In genomic region chrX:104909694-104910093, GRCh38 we compare ENCODE assay signal across 8 cellular contexts.
DNase-seq lines count a peak whose midpoint lies in the region; ATAC-seq, FAIRE-seq and TF ChIP-seq lines count a peak whose summit lies in the region.
"Not testable (repeated sequence)": the region's sequence is repeated elsewhere in the genome, so short reads cannot be mapped to it uniquely, and the experiment has no call there.

No MANE protein-coding gene starts in this region.

- not testable (repeated sequence) for H3K9me3 Mint-ChIP-seq in Caco-2 (ENCODE audit: unreplicated experiment); activated CD4-positive, alpha-beta memory T cell treated with anti-CD3 and anti-CD28 coated beads, Interleukin-2, amount 10 ng/mL, durations not matched to agents 7 days and 5 days; activated naive CD8-positive, alpha-beta T cell treated with anti-CD3 and anti-CD28 coated beads for 36 hours; natural killer cell; stimulated activated effector memory CD8-positive, alpha-beta T cell treated with anti-CD3 and anti-CD28 coated beads, Interleukin-12 subunit alpha, Interleukin-12 subunit beta, amount 100 ng/mL, for 72 hours
- peaks cover 20% of the 10 kb centered on the region for H3K9me3 Mint-ChIP-seq in endodermal cell

- not testable (repeated sequence) for H3K27me3 ChIP-seq in Caco-2 (replicated peaks; ENCODE audit: control insufficient read depth, insufficient read depth, low read length); endodermal cell (ENCODE audit: control insufficient read depth, insufficient read depth, low read length, poor library complexity, severe bottlenecking)

- not testable (repeated sequence) for H3K4me1 ChIP-seq in Caco-2; endodermal cell (ENCODE audit: control insufficient read depth, insufficient read depth, low read length); kidney (ENCODE audit: control insufficient read depth in 1 of 2, insufficient read depth in 1 of 2, low read depth in 1 of 2, low read length in 2 of 2)

- not testable (repeated sequence) for H3K36me3 Mint-ChIP-seq in Caco-2 (ENCODE audit: insufficient read depth, unreplicated experiment); activated CD4-positive, alpha-beta memory T cell treated with anti-CD3 and anti-CD28 coated beads, Interleukin-2, amount 10 ng/mL, durations not matched to agents 7 days and 5 days (ENCODE audit: low read depth); activated naive CD8-positive, alpha-beta T cell treated with anti-CD3 and anti-CD28 coated beads for 36 hours; endodermal cell (ENCODE audit: low read depth); natural killer cell; stimulated activated effector memory CD8-positive, alpha-beta T cell treated with anti-CD3 and anti-CD28 coated beads, Interleukin-12 subunit alpha, Interleukin-12 subunit beta, amount 100 ng/mL, for 72 hours

- not testable (repeated sequence) for ATAC-seq in natural killer cell; stimulated activated effector memory CD8-positive, alpha-beta T cell treated with anti-CD3 and anti-CD28 coated beads, Interleukin-12 subunit alpha, Interleukin-12 subunit beta, amount 100 ng/mL, for 72 hours

- not testable (repeated sequence) for H3K4me1 Mint-ChIP-seq in Caco-2 (ENCODE audit: low read depth, unreplicated experiment); activated CD4-positive, alpha-beta memory T cell treated with anti-CD3 and anti-CD28 coated beads, Interleukin-2, amount 10 ng/mL, durations not matched to agents 7 days and 5 days; endodermal cell; natural killer cell; stimulated activated effector memory CD8-positive, alpha-beta T cell treated with anti-CD3 and anti-CD28 coated beads, Interleukin-12 subunit alpha, Interleukin-12 subunit beta, amount 100 ng/mL, for 72 hours
- peaks cover 10% of the 10 kb centered on the region for H3K4me1 Mint-ChIP-seq in activated naive CD8-positive, alpha-beta T cell treated with anti-CD3 and anti-CD28 coated beads for 36 hours

- DNase-seq in Caco-2; kidney; natural killer cell; stimulated activated effector memory CD8-positive, alpha-beta T cell treated with anti-CD3 and anti-CD28 coated beads, Interleukin-12 subunit alpha, Interleukin-12 subunit beta, amount 100 ng/mL, for 72 hours (ENCODE audit: low spot score in 2 of 2): not testable (repeated sequence)
- DNase-seq in NCI-H526 treated with DMSO at 0.1 percent for 48 hours (lab: John Stamatoyannopoulos, UW) (peak; percentile 13), endodermal cell (peak; percentile 63)
- peak; percentile 16 for DNase-seq in activated CD4-positive, alpha-beta memory T cell treated with anti-CD3 and anti-CD28 coated beads, Interleukin-2, amount 10 ng/mL, durations not matched to agents 7 days and 5 days
- peak; percentile 16 for DNase-seq in activated naive CD8-positive, alpha-beta T cell treated with anti-CD3 and anti-CD28 coated beads for 36 hours

- not testable (repeated sequence) for H3K27ac ChIP-seq in endodermal cell (ENCODE audit: low read depth, low read length); kidney (ENCODE audit: low read depth in 2 of 2, low read length in 2 of 2)

- H3K27me3 Mint-ChIP-seq in Caco-2 (ENCODE audit: insufficient read depth, unreplicated experiment); activated CD4-positive, alpha-beta memory T cell treated with anti-CD3 and anti-CD28 coated beads, Interleukin-2, amount 10 ng/mL, durations not matched to agents 7 days and 5 days; activated naive CD8-positive, alpha-beta T cell treated with anti-CD3 and anti-CD28 coated beads for 36 hours; endodermal cell (ENCODE audit: insufficient read depth); natural killer cell (ENCODE audit: low read depth in 2 of 2): not testable (repeated sequence)

- not testable (repeated sequence) for H3K9me3 ChIP-seq in Caco-2; endodermal cell (ENCODE audit: control insufficient read depth, low read length); kidney (ENCODE audit: control insufficient read depth in 1 of 2, low read length in 2 of 2)

- intact Hi-C loops in Caco-2 (cut with micrococcal nuclease; ENCODE audit: unreplicated experiment); kidney (cut with DNase I); natural killer cell (cut with micrococcal nuclease): not testable (repeated sequence)

- 6% methylated on average over 10 of the region's 10 CpGs; no CpG with 5 or more reads in 1 of the 2 experiments for WGBS in endodermal cell (ENCODE audit: insufficient coverage in 1 of 2, insufficient read length in 1 of 2), 2 experiments

- peak overlapping the region; percentile 63 for H3K4me3 Mint-ChIP-seq in Caco-2 (ENCODE audit: unreplicated experiment)
- H3K4me3 Mint-ChIP-seq in activated CD4-positive, alpha-beta memory T cell treated with anti-CD3 and anti-CD28 coated beads, Interleukin-2, amount 10 ng/mL, durations not matched to agents 7 days and 5 days = peak overlapping the region; percentile 24
- peak overlapping the region; percentile 73 for H3K4me3 Mint-ChIP-seq in activated naive CD8-positive, alpha-beta T cell treated with anti-CD3 and anti-CD28 coated beads for 36 hours
- H3K4me3 Mint-ChIP-seq in endodermal cell = peak overlapping the region; percentile 77
- H3K4me3 Mint-ChIP-seq in natural killer cell = peak overlapping the region; percentile 66
- peak overlapping the region; percentile 36 for H3K4me3 Mint-ChIP-seq in stimulated activated effector memory CD8-positive, alpha-beta T cell treated with anti-CD3 and anti-CD28 coated beads, Interleukin-12 subunit alpha, Interleukin-12 subunit beta, amount 100 ng/mL, for 72 hours

- CTCF ChIA-PET in Caco-2 (lab: Charles Lee) = interaction anchor here (0.6 to 1.0 kb wide), 2 partner anchors 9 to 13 kb away, joined by 3 read pairs; no protein-coding TSS in a partner anchor
- CTCF ChIA-PET in activated CD4-positive, alpha-beta memory T cell treated with anti-CD3 and anti-CD28 coated beads, Interleukin-2, amount 10 ng/mL, durations not matched to agents 7 days and 5 days (lab: Charles Lee) = not testable (repeated sequence)

- not testable (repeated sequence) for H3K27ac Mint-ChIP-seq in Caco-2 (ENCODE audit: unreplicated experiment); activated CD4-positive, alpha-beta memory T cell treated with anti-CD3 and anti-CD28 coated beads, Interleukin-2, amount 10 ng/mL, durations not matched to agents 7 days and 5 days; natural killer cell; stimulated activated effector memory CD8-positive, alpha-beta T cell treated with anti-CD3 and anti-CD28 coated beads, Interleukin-12 subunit alpha, Interleukin-12 subunit beta, amount 100 ng/mL, for 72 hours
- peak overlapping the region; percentile 67 for H3K27ac Mint-ChIP-seq in activated naive CD8-positive, alpha-beta T cell treated with anti-CD3 and anti-CD28 coated beads for 36 hours
- peak overlapping the region; percentile 95 for H3K27ac Mint-ChIP-seq in endodermal cell

- not testable (repeated sequence) for BruUV-seq in Caco-2 (replicated peaks; lab: Mats Ljungman, UMichigan)

- POLR2A ChIA-PET in Caco-2 (lab: Charles Lee); activated CD4-positive, alpha-beta memory T cell treated with anti-CD3 and anti-CD28 coated beads, Interleukin-2, amount 10 ng/mL, durations not matched to agents 7 days and 5 days (lab: Charles Lee): not testable (repeated sequence)

- H3K4me3 ChIP-seq in Caco-2 (ENCODE audit: low read depth, low read length) (peak overlapping the region; percentile 24), endodermal cell (ENCODE audit: low read length) (peak overlapping the region; percentile 77), kidney (ENCODE audit: low read length in 2 of 2) (peak overlapping the region; percentile 31 to 42)

- peak overlapping the region; percentile 44 for H3K9ac ChIP-seq in endodermal cell (ENCODE audit: extremely low read depth, low read length, poor library complexity, severe bottlenecking)
- H3K9ac ChIP-seq in kidney (ENCODE audit: low read length in 2 of 2) = not testable (repeated sequence)

- TF ChIP-seq CTCF in Caco-2 (IDR thresholded peaks at IDR 0.05; ENCODE audit: insufficient read depth in 1 of 2, low read depth in 1 of 2, low read length in 1 of 2, severe bottlenecking in 1 of 2, unreplicated experiment in 1 of 2); kidney (IDR thresholded peaks at IDR 0.05; ENCODE audit: borderline replicate concordance, extremely low read depth, insufficient read depth); natural killer cell (IDR thresholded peaks at IDR 0.05): not testable (repeated sequence)
- peak; percentile 41 for TF ChIP-seq CTCF in endodermal cell (conservative IDR thresholded peaks at IDR 0.05)

- not testable (repeated sequence) for H3K36me3 ChIP-seq in Caco-2 (ENCODE audit: control insufficient read depth, insufficient read depth, low read length); endodermal cell (ENCODE audit: control insufficient read depth, insufficient read depth, low read length); kidney (ENCODE audit: control insufficient read depth in 1 of 2, insufficient read depth in 2 of 2, low read length in 2 of 2)

- not testable (repeated sequence) for FAIRE-seq in kidney (lab: Jason Lieb, UNC)

Comparison
In these comparisons a context has a peak if more than half of its experiments do, and no peak if none do; other contexts are left out.
1. H3K4me3 ChIP-seq: peak in every context shown above with its lines; median percentile 77 in endodermal cell; 36 in kidney; 24 in Caco-2.
2. H3K4me3 Mint-ChIP-seq: peak in every context shown above with its lines; median percentile 77 in endodermal cell; 73 in activated naive CD8-positive, alpha-beta T cell treated with anti-CD3 and anti-CD28 coated beads for 36 hours; 66 in natural killer cell; 63 in Caco-2; 36 in stimulated activated effector memory CD8-positive, alpha-beta T cell treated with anti-CD3 and anti-CD28 coated beads, Interleukin-12 subunit alpha, Interleukin-12 subunit beta, amount 100 ng/mL, for 72 hours; 24 in activated CD4-positive, alpha-beta memory T cell treated with anti-CD3 and anti-CD28 coated beads, Interleukin-2, amount 10 ng/mL, durations not matched to agents 7 days and 5 days.